ENCODE assay signal across 17 cellular contexts in the genomic region with DNA sequence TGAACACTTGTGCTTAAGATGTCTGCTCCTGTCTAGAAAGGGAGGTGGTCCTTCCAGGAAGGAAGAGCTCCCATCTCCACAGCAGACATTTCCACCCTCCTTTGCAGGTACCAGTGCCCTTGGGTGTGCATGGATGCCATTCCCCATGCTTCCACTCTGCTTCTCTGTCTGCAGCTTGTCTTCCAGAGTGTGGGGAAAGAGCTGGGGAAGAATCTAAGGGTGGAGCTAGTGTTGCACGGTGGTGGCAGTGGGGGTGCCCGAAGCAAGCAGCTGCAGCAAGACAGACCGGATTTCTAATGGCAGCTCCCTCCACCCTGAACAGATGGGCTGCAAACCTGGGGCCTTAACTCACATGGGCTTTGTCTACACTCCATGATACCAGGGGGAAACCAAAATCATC. TPM values are rescaled to one million over a fixed set of nuclear protein-coding genes. Genes with fewer than 3 reads are reported as not detected.
"Had no signal": no experiment of that assay in that cellular context is flagged by ENCODE, and none has a peak within 500 bp of the region (broad histone marks: within the 10 kb centered on the region; RNA-seq: fewer than 3 reads in every experiment).

No MANE protein-coding gene starts in this region.

- DNase-seq: activated CD4-positive, alpha-beta T cell treated with anti-CD3 and anti-CD28 coated beads for 4 hours; activated CD8-positive, alpha-beta T cell treated with anti-CD3 and anti-CD28 coated beads, Interleukin-2, amount 10 ng/mL, durations not matched to agents 7 days and 5 days; activated naive CD4-positive, alpha-beta T cell treated with Interleukin-2 at 50 U/mL for 16 hours; colonic mucosa; effector CD4-positive, alpha-beta T cell; foreskin melanocyte; head of caudate nucleus; left ventricle myocardium inferior; mesenchymal stem cell; ovary; stimulated activated CD4-positive, alpha-beta T cell treated with anti-CD3 and anti-CD28 coated beads, Interleukin-4, amount 100 ng/mL, for 1 hour; stimulated activated CD8-positive, alpha-beta memory T cell treated with anti-CD3 and anti-CD28 coated beads, Interleukin-4, amount 100 ng/mL, for 48 hours; testis; uterus had no signal

- H3K4me3 ChIP-seq: colonic mucosa, left ventricle myocardium inferior, ovary, testis, uterus had no signal

- H3K27me3 ChIP-seq: ovary, testis had no signal

- H3K4me1 ChIP-seq: colonic mucosa had no signal

- H3K9me3 ChIP-seq: colonic mucosa, left ventricle myocardium inferior, ovary, testis, uterus had no signal

- H3K36me3 ChIP-seq: colonic mucosa, left ventricle myocardium inferior, ovary, uterus had no signal

- ATAC-seq: activated CD8-positive, alpha-beta T cell treated with anti-CD3 and anti-CD28 coated beads, Interleukin-2, amount 10 ng/mL, durations not matched to agents 7 days and 5 days had no signal

- H3K27ac ChIP-seq: colonic mucosa, left ventricle myocardium inferior, ovary, testis, uterus had no signal

RNA-seq across cellular contexts. Expression of gene HOXB13, which starts 22.6 kb away (rescaled TPM):
- total RNA-seq: activated CD8-positive, alpha-beta T cell treated with anti-CD3 and anti-CD28 coated beads, Interleukin-2, amount 10 ng/mL, durations not matched to agents 7 days and 5 days; astrocyte; left ventricle myocardium inferior; neural crest cell; uterus had no signal
- polyA plus RNA-seq: keratinocyte, ovary had no signal

RNA-seq across cellular contexts. Expression of gene PRAC2, which starts 28.2 kb away (rescaled TPM):
- total RNA-seq: activated CD8-positive, alpha-beta T cell treated with anti-CD3 and anti-CD28 coated beads, Interleukin-2, amount 10 ng/mL, durations not matched to agents 7 days and 5 days; astrocyte; left ventricle myocardium inferior; neural crest cell; ovary; uterus had no signal
- polyA plus RNA-seq: keratinocyte, ovary had no signal

RNA-seq across cellular contexts. Expression of gene PRAC1, which starts 28.9 kb away (rescaled TPM):
- total RNA-seq: activated CD8-positive, alpha-beta T cell treated with anti-CD3 and anti-CD28 coated beads, Interleukin-2, amount 10 ng/mL, durations not matched to agents 7 days and 5 days; astrocyte; left ventricle myocardium inferior; neural crest cell; ovary; testis; uterus had no signal
- polyA plus RNA-seq: keratinocyte, ovary had no signal
